35 cellular contexts compared by ENCODE assay signal in genomic region chrX:21194526-21194925, GRCh38.
A peak's percentile ranks its signal among the peaks of the same experiment; 100 is the strongest.
DNase-seq lines count a peak whose midpoint lies in the region; ATAC-seq, FAIRE-seq and TF ChIP-seq lines count a peak whose summit lies in the region.
"Had no signal": no experiment of that assay in that cellular context is flagged by ENCODE, and none has a peak within 500 bp of the region (broad histone marks: within the 10 kb centered on the region; RNA-seq: fewer than 3 reads in every experiment).

No MANE protein-coding gene starts in this region.

- H3K4ac ChIP-seq in trophoblast cell (ENCODE audit: low read depth, low read length): no peak overlapping the region

- H3K36me3 ChIP-seq in astrocyte (ENCODE audit: insufficient read depth, low read length) (no peaks in the 10 kb centered on the region), lung (ENCODE audit: control insufficient read depth in 2 of 2, insufficient read depth in 2 of 2, low read length in 2 of 2) (no peaks in the 10 kb centered on the region), trophoblast cell (ENCODE audit: control insufficient read depth in 1 of 2, insufficient read depth in 2 of 2, low read length in 2 of 2) (no peaks in the 10 kb centered on the region)
- H3K36me3 ChIP-seq: BE2C; BLaER1; BLaER1 treated with 17β-estradiol and CSF1 and Interleukin-3, amounts not matched to agents 10 nM and 100 nM had no signal

- H3K9ac ChIP-seq in astrocyte (ENCODE audit: low read length) (no peak overlapping the region), trophoblast cell (ENCODE audit: low read length) (no peak overlapping the region)
- H3K9ac ChIP-seq: BLaER1; BLaER1 treated with 17β-estradiol and CSF1 and Interleukin-3, amounts not matched to agents 10 nM and 100 nM had no signal

- H3K79me1 ChIP-seq in trophoblast cell (ENCODE audit: low read length): no peaks in the 10 kb centered on the region

- no peak overlapping the region for H3K4me3 ChIP-seq in astrocyte (ENCODE audit: insufficient read depth, low read depth, low read length)
- no peak overlapping the region for H3K4me3 ChIP-seq in lung
- no peak overlapping the region for H3K4me3 ChIP-seq in trophoblast cell (ENCODE audit: low read depth, low read length)
- H3K4me3 ChIP-seq: A549; BLaER1; BLaER1 treated with 17β-estradiol and CSF1 and Interleukin-3, amounts not matched to agents 10 nM and 100 nM had no signal

- H2AFZ ChIP-seq in astrocyte (ENCODE audit: low read depth, low read length) (no peak overlapping the region), trophoblast cell (ENCODE audit: insufficient read depth, low read length, poor library complexity) (no peak overlapping the region)

- no peak for TF ChIP-seq CTCF in astrocyte (IDR thresholded peaks at IDR 0.05; ENCODE audit: insufficient read depth, low read depth, low read length)
- TF ChIP-seq CTCF in lung (IDR thresholded peaks at IDR 0.05; ENCODE audit: control extremely low read depth, extremely low read depth): no peak

- no peak overlapping the region for H4K12ac ChIP-seq in trophoblast cell (ENCODE audit: low read depth, low read length)

- H4K8ac ChIP-seq in trophoblast cell (ENCODE audit: low read depth, low read length): no peak overlapping the region

- no peaks in the 10 kb centered on the region for H3K27me3 ChIP-seq in astrocyte (ENCODE audit: insufficient read depth, low read length)
- H3K27me3 ChIP-seq in lung (ENCODE audit: control insufficient read depth, insufficient read depth): no peaks in the 10 kb centered on the region
- no peaks in the 10 kb centered on the region for H3K27me3 ChIP-seq in trophoblast cell (ENCODE audit: insufficient read depth, low read length)
- H3K27me3 ChIP-seq: BE2C; BLaER1; BLaER1 treated with 17β-estradiol and CSF1 and Interleukin-3, amounts not matched to agents 10 nM and 100 nM had no signal

- no peak overlapping the region for H2BK120ac ChIP-seq in trophoblast cell (ENCODE audit: insufficient read depth, low read length, poor library complexity)

- H3K23ac ChIP-seq in trophoblast cell (ENCODE audit: low read length): no peak overlapping the region

- no peaks in the 10 kb centered on the region for H3K36me3 Mint-ChIP-seq in astrocyte (ENCODE audit: low read depth, unreplicated experiment)
- H3K36me3 Mint-ChIP-seq: CD14-positive monocyte; CD4-positive, alpha-beta memory T cell; CD4-positive, CD25-positive, alpha-beta regulatory T cell; CD8-positive, alpha-beta memory T cell; CD8-positive, alpha-beta T cell had no signal

- H3K4me2 ChIP-seq in astrocyte (ENCODE audit: low read length): no peak overlapping the region
- no peak overlapping the region for H3K4me2 ChIP-seq in trophoblast cell (ENCODE audit: low read length)
- H3K4me2 ChIP-seq: A549; BLaER1; BLaER1 treated with 17β-estradiol and CSF1 and Interleukin-3, amounts not matched to agents 10 nM and 100 nM had no signal

- no peak overlapping the region for H2AK5ac ChIP-seq in trophoblast cell (ENCODE audit: low read length)

- intact Hi-C loops in posterior vena cava (cut with DNase I): no loop called here

- H2BK12ac ChIP-seq in trophoblast cell (ENCODE audit: low read length): no peak overlapping the region

- no peak overlapping the region for H2BK5ac ChIP-seq in trophoblast cell (ENCODE audit: low read depth, low read length, poor library complexity)

- peak; percentile 99 for FAIRE-seq in astrocyte (lab: Jason Lieb, UNC)
- FAIRE-seq: A204.1, A549, D721Med had no signal

- H3K27me3 Mint-ChIP-seq in astrocyte (ENCODE audit: low read depth, unreplicated experiment): no peaks in the 10 kb centered on the region
- H3K27me3 Mint-ChIP-seq: B cell; CD4-positive, alpha-beta T cell; CD4-positive, CD25-positive, alpha-beta regulatory T cell had no signal

- H3K4me3 Mint-ChIP-seq in astrocyte (ENCODE audit: unreplicated experiment): no peak overlapping the region
- H3K4me3 Mint-ChIP-seq: B cell; CD14-positive monocyte; CD4-positive, alpha-beta memory T cell; CD4-positive, alpha-beta T cell; CD4-positive, CD25-positive, alpha-beta regulatory T cell; CD8-positive, alpha-beta memory T cell; CD8-positive, alpha-beta T cell had no signal

- no peaks in the 10 kb centered on the region for H3K9me3 ChIP-seq in astrocyte (ENCODE audit: insufficient read depth, low read depth, low read length)
- no peaks in the 10 kb centered on the region for H3K9me3 ChIP-seq in lung (ENCODE audit: control insufficient read depth in 2 of 2, insufficient read depth in 1 of 2, low read length in 1 of 2)
- H3K9me3 ChIP-seq in trophoblast cell (ENCODE audit: insufficient read depth, low read depth, low read length): no peaks in the 10 kb centered on the region
- H3K9me3 ChIP-seq: BE2C, BLaER1, Caco-2 had no signal

- H3K9me3 Mint-ChIP-seq in astrocyte (ENCODE audit: unreplicated experiment): no peaks in the 10 kb centered on the region
- H3K9me3 Mint-ChIP-seq: CD4-positive, alpha-beta T cell; CD8-positive, alpha-beta T cell had no signal

- no peak overlapping the region for H3K18ac ChIP-seq in trophoblast cell (ENCODE audit: low read length)

- no peak for DNase-seq in astrocyte (ENCODE audit: low read depth)
- no peak for DNase-seq in lung (ENCODE audit: low spot score)
- DNase-seq in trophoblast cell: peak; percentile 67 to 89
- no peak for DNase-seq in NCI-H1694 treated with DMSO at 0.1 percent for 48 hours (lab: John Stamatoyannopoulos, UW)
- no peak for DNase-seq in NCI-H1092 (lab: John Stamatoyannopoulos, UW)
- DNase-seq in posterior vena cava (ENCODE audit: low spot score): no peak
- DNase-seq: 8988T; ACHN; AML-193; BE2C; C1 segment of cervical spinal cord; Caco-2; Calu3; CD4-positive, alpha-beta memory T cell; CD4-positive, alpha-beta T cell; CD4-positive, CD25-positive, alpha-beta regulatory T cell; CD8-positive, alpha-beta memory T cell; CD8-positive, alpha-beta T cell; COR-L47; DMS 273 treated with DMSO at 0.1 percent for 48 hours; DMS153; DMS53; DMS79; DMS79 treated with DMSO at 0.1 percent for 48 hours; DND-41; EL had no signal

- no peak overlapping the region for H3K14ac ChIP-seq in trophoblast cell (ENCODE audit: low read length)

- H3K27ac Mint-ChIP-seq in astrocyte (ENCODE audit: unreplicated experiment): no peak overlapping the region
- H3K27ac Mint-ChIP-seq: B cell; CD14-positive monocyte; CD4-positive, alpha-beta memory T cell; CD4-positive, alpha-beta T cell; CD4-positive, CD25-positive, alpha-beta regulatory T cell; CD8-positive, alpha-beta memory T cell; CD8-positive, alpha-beta T cell had no signal

- 86 to 94% methylated on average over 1 of the region's 1 CpG for WGBS in lung, 2 donors
- no CpG with 5 or more reads among the region's 1 CpG for WGBS in trophoblast cell (ENCODE audit: extremely low coverage, insufficient coverage, insufficient read length)

- H4K20me1 ChIP-seq in astrocyte (ENCODE audit: insufficient read depth, low read length): no peaks in the 10 kb centered on the region
- H4K20me1 ChIP-seq: BLaER1; BLaER1 treated with 17β-estradiol and CSF1 and Interleukin-3, amounts not matched to agents 10 nM and 100 nM had no signal

- H3K4me1 Mint-ChIP-seq in astrocyte (ENCODE audit: low read depth, unreplicated experiment): peaks cover 4% of the 10 kb centered on the region
- H3K4me1 Mint-ChIP-seq: B cell; CD14-positive monocyte; CD4-positive, alpha-beta memory T cell; CD4-positive, CD25-positive, alpha-beta regulatory T cell; CD8-positive, alpha-beta memory T cell had no signal

- peak; percentile 6 for ATAC-seq in lung (ENCODE audit: insufficient read depth, low FRiP score)
- ATAC-seq: A549; CD8-positive, alpha-beta T cell had no signal

- H3K79me2 ChIP-seq in astrocyte (ENCODE audit: insufficient read depth, low read length) (no peaks in the 10 kb centered on the region), trophoblast cell (ENCODE audit: control insufficient read depth, insufficient read depth, low read length, poor library complexity) (no peaks in the 10 kb centered on the region)

- H3K27ac ChIP-seq in astrocyte (ENCODE audit: low read depth, low read length): no peak overlapping the region
- H3K27ac ChIP-seq in lung (ENCODE audit: low read depth in 1 of 2, low read length in 1 of 2): no peak overlapping the region
- H3K27ac ChIP-seq in trophoblast cell (ENCODE audit: low read depth, low read length): no peak overlapping the region
- H3K27ac ChIP-seq: 22Rv1; A549; BLaER1; BLaER1 treated with 17β-estradiol and CSF1 and Interleukin-3, amounts not matched to agents 10 nM and 100 nM; C4-2B had no signal

- H4K91ac ChIP-seq in trophoblast cell (ENCODE audit: low read depth, low read length): no peak overlapping the region

- H3K4me1 ChIP-seq in astrocyte (ENCODE audit: insufficient read depth, low read length) (no peaks in the 10 kb centered on the region), lung (ENCODE audit: control insufficient read depth in 2 of 2, insufficient read depth in 2 of 2, low read length in 2 of 2) (no peaks in the 10 kb centered on the region), trophoblast cell (ENCODE audit: control insufficient read depth in 1 of 2, insufficient read depth in 2 of 2, low read length in 2 of 2) (peaks cover 0 to 3% of the 10 kb centered on the region in 2 experiments)
- H3K4me1 ChIP-seq: A549; BE2C; BLaER1; BLaER1 treated with 17β-estradiol and CSF1 and Interleukin-3, amounts not matched to agents 10 nM and 100 nM; Caco-2 had no signal

Comparison
In these comparisons a context has a peak if more than half of its experiments do, and no peak if none do; other contexts are left out.
1. DNase-seq: peak in trophoblast cell (2 of 2); none in astrocyte (single experiment), lung (single experiment), NCI-H1694 treated with DMSO at 0.1 percent for 48 hours (single experiment), NCI-H1092 (single experiment) and posterior vena cava (single experiment).